Comparison of ENCODE assay signal across 1 cellular context in the genomic region with DNA sequence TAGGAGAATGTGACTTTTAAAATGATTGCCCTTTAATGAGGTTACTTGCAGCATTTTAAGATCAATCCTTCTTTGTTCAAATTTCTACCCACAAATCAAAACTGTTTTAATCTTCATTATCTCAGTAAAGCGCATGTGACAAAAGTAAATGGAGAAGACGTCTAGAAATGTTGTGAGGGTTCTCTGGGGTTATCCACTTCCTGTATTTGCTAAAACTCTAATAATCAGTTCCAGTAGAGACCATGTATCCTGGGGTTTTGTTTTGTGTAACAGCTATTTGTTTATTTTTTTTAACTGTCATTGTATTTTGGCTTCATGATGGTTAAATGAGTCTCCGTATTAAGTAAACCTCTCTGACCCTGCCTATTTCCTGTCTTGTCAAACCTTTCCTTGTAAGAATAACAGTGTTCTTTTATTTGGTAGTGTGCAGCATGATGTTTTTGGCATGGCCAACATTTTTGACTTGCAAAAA.
TF ChIP-seq lines count a peak whose summit lies in the region.

No MANE protein-coding gene starts in this region.

TF ChIP-seq in SK-N-SH treated with all-trans-retinoic acid at 6 μM for 48 hours, 23 proteins besides CTCF, POLR2A, EP300 and RAD21 (continued from another document):
- TF ChIP-seq POU6F1 (CRISPR knock-in tag; IDR thresholded peaks at IDR 0.05; ENCODE audit: borderline replicate concordance, low read depth): no peak
- TF ChIP-seq ZNF70 (CRISPR knock-in tag; IDR thresholded peaks at IDR 0.05): no peak
- no peak for TF ChIP-seq ZC3H10 (CRISPR knock-in tag; IDR thresholded peaks at IDR 0.05)
TF ChIP-seq in SK-N-SH treated with all-trans-retinoic acid at 6 μM for 48 hours: peak in this region for 0.
